Comparison of ENCODE assay signal across 9 cellular contexts in the genomic region with DNA sequence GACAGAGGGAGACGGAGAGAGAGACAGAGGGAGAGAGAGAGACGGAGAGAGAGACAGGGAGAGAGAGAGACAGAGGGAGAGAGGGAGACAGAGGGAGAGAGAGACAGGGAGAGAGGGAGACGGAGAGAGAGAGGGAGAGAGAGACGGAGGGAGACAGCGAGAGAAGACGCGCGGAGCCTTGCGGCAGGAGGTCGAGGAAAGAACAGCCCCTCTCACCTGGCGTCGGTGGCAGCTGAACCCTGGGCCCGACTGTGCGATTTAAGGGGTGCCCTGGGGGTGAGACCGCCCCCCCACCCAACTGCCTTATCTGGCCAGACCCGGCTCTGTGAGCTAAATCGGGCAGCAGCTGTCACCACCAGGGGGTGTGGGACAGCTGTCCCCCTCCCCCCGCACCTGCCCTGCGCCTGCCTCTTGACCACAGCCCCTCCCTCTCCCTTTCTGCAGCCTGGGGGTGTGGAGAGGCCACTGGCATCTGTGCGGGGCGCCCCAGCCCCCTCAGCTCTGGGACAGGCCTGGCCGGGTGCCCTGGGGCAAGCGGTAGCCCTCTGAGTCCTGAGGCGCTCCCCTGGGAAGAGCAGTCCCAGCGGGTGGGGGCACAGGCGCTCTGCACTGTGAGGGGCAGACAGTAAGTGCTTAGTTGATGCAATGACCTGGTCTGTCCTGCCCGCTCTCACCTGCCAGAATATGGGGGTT. TPM values are rescaled to one million over a fixed set of nuclear protein-coding genes. Genes with fewer than 3 reads are reported as not detected.
A peak's percentile ranks its signal among the peaks of the same experiment; 100 is the strongest.
DNase-seq lines count a peak whose midpoint lies in the region; ATAC-seq and TF ChIP-seq lines count a peak whose summit lies in the region.
"Had no signal": no experiment of that assay in that cellular context is flagged by ENCODE, and none has a peak within 500 bp of the region (broad histone marks: within the 10 kb centered on the region; RNA-seq: fewer than 3 reads in every experiment).

No MANE protein-coding gene starts in this region.

- H3K4me3 ChIP-seq in OCI-LY7 (ENCODE audit: low read depth, low read length, poor library complexity, severe bottlenecking): no peak overlapping the region
- H3K4me3 ChIP-seq in heart left ventricle: peak overlapping the region in 11 of 12 donors; percentile 6 to 67 (median 51)

- no peaks in the 10 kb centered on the region for H3K9me2 ChIP-seq in OCI-LY7 (ENCODE audit: insufficient read depth, low read length)

- POLR2A ChIA-PET in OCI-LY7 (lab: Charles Lee): no interaction called here

- peak overlapping the region; percentile 19; the same call in 1 of the 2 replicates for H3K4me2 ChIP-seq in OCI-LY7 (ENCODE audit: low read length)

- H3K36me3 ChIP-seq in OCI-LY7 (ENCODE audit: insufficient read depth, low read length) (no peaks in the 10 kb centered on the region), heart left ventricle (no peaks in the 10 kb centered on the region)

- no peak overlapping the region for H2AFZ ChIP-seq in OCI-LY7 (ENCODE audit: low read length)

- peaks cover 11% of the 10 kb centered on the region for H3K4me1 ChIP-seq in OCI-LY7 (ENCODE audit: insufficient read depth, low read length, poor library complexity, severe bottlenecking)
- peaks cover 0 to 8% (median 0%) of the 10 kb centered on the region in 12 donors for H3K4me1 ChIP-seq in heart left ventricle

- peak; percentile 14 for DNase-seq in NCI-H1092 treated with DMSO at 0.1 percent for 48 hours (lab: John Stamatoyannopoulos, UW)
- DNase-seq in NCI-H1092 (lab: John Stamatoyannopoulos, UW): no peak
- DNase-seq in OCI-LY7 (ENCODE audit: low spot score): no peak
- peak; percentile 83 to 92 (median 86) for DNase-seq in heart left ventricle
- no peak for DNase-seq in sciatic nerve (ENCODE audit: low spot score)
- no peak for DNase-seq in NCI-H526 treated with DMSO at 0.1 percent for 48 hours (lab: John Stamatoyannopoulos, UW)
- DNase-seq in cerebellum (ENCODE audit: low spot score): no peak

- H3K27ac ChIP-seq in OCI-LY7 (ENCODE audit: low read depth, low read length, poor library complexity, severe bottlenecking) (no peak overlapping the region), heart left ventricle (peak overlapping the region; percentile 71 to 100 (median 89))

- CTCF ChIA-PET in OCI-LY7 (lab: Charles Lee; ENCODE audit: unreplicated experiment): no interaction called here

- 31 to 39% (median 36%) methylated on average over 22 to 27 of the region's 27 CpGs for WGBS in heart left ventricle, 4 donors

- intact Hi-C loops in OCI-LY7 (cut with micrococcal nuclease; ENCODE audit: unreplicated experiment) (no loop called here), heart left ventricle (cut with DNase I) (no loop called here), sciatic nerve (cut with DNase I) (no loop called here)

- no peak for TF ChIP-seq CTCF in OCI-LY7 (conservative IDR thresholded peaks at IDR 0.05; ENCODE audit: low read length)
- TF ChIP-seq CTCF in heart left ventricle (IDR thresholded peaks at IDR 0.05): peak in 3 of 12 donors; percentile 8 to 26 (median 16)

- no TSS peak for BruUV-seq in OCI-LY7 (replicated peaks; lab: Mats Ljungman, UMichigan)

- no peaks in the 10 kb centered on the region for H4K20me1 ChIP-seq in OCI-LY7 (ENCODE audit: insufficient read depth, low read length)

- H3K9me3 ChIP-seq in OCI-LY7 (ENCODE audit: low read length) (no peaks in the 10 kb centered on the region), heart left ventricle (no peaks in the 10 kb centered on the region)

- peak in 1 of 2 donors; percentile 92 for TF ChIP-seq POLR2A in heart left ventricle (IDR thresholded peaks at IDR 0.05)

- ATAC-seq in heart left ventricle (peak; percentile 52 to 62 (median 62)), sciatic nerve (peak; percentile 13), HG03565 (IDR thresholded peaks at IDR 0.05; ENCODE audit: unreplicated experiment) (no peak)

- H3K79me2 ChIP-seq in OCI-LY7 (ENCODE audit: insufficient read depth, low read depth, low read length): no peaks in the 10 kb centered on the region

- no peaks in the 10 kb centered on the region for H3K27me3 ChIP-seq in heart left ventricle

RNA-seq across cellular contexts. Expression of gene JOSD2, which starts 10.8 kb away (rescaled TPM):
- 10.6 and 13.0 TPM in 2 replicates for total RNA-seq in OCI-LY7 (2014; rRNA removed; shearing (Covaris generic))
- total RNA-seq in OCI-LY7 (2022) (15.9 and 17.8 TPM in 2 replicates), heart left ventricle (10 to 100 TPM; 18.7 to 43.8 (median 29.5) TPM), sciatic nerve (33.6 TPM), cerebellum (3.2 TPM)
- polyA plus RNA-seq in heart left ventricle: 10 to 100 TPM; 47.7 to 49.7 TPM

RNA-seq across cellular contexts. Expression of gene ASPDH, which starts 13.5 kb away (rescaled TPM):
- total RNA-seq in OCI-LY7 (2014; rRNA removed; shearing (Covaris generic)): not detected in 2 replicates
- total RNA-seq in OCI-LY7 (2022) (not detected in 2 replicates), heart left ventricle (not detected), sciatic nerve (not detected), cerebellum (2.1 TPM)
- polyA plus RNA-seq in heart left ventricle: not detected
- polyA plus RNA-seq: keratinocyte had no signal

RNA-seq across cellular contexts. Expression of gene GARIN5A, which starts 23.6 kb away (rescaled TPM):
- total RNA-seq in OCI-LY7 (2014; rRNA removed; shearing (Covaris generic)): 0.63 and 0.85 TPM in 2 replicates
- 0.59 and 1.00 TPM in 2 replicates for total RNA-seq in OCI-LY7 (2022)
- total RNA-seq in heart left ventricle: 1 to 10 TPM in 6 of 9 donors, under 1 TPM in 3; 0.51 to 6.4 (median 1.6) TPM
- 1 to 10 TPM; 1.1 to 3.0 TPM for polyA plus RNA-seq in heart left ventricle
- 0.45 TPM for total RNA-seq in sciatic nerve
- total RNA-seq in cerebellum: 2.4 TPM

RNA-seq across cellular contexts. Expression of gene EMC10, which starts 23.9 kb away (rescaled TPM):
- total RNA-seq in OCI-LY7 (2014; rRNA removed; shearing (Covaris generic)): 44.4 and 45.2 TPM in 2 replicates
- total RNA-seq in OCI-LY7 (2022): 37.5 and 39.1 TPM in 2 replicates
- 100 to 1,000 TPM in 4 of 9 donors, 10 to 100 TPM in 5; 72.8 to 138 (median 91.1) TPM for total RNA-seq in heart left ventricle
- polyA plus RNA-seq in heart left ventricle: 100 to 1,000 TPM in 1 of 2 donors, 10 to 100 TPM in 1; 95.3 to 108 TPM
- total RNA-seq in sciatic nerve: 66.9 TPM
- total RNA-seq in cerebellum: 42.2 TPM

Comparison
In these comparisons a context has a peak if more than half of its experiments do, and no peak if none do; other contexts are left out.
1. DNase-seq: peak in NCI-H1092 treated with DMSO at 0.1 percent for 48 hours (single experiment) and heart left ventricle (5 of 5); none in NCI-H1092 (single experiment), OCI-LY7 (single experiment), sciatic nerve (single experiment), NCI-H526 treated with DMSO at 0.1 percent for 48 hours (single experiment) and cerebellum (single experiment).